Comparison of ENCODE assay signal across 8 cellular contexts in genomic region chr17:77374170-77374936, GRCh38.
A peak's percentile ranks its signal among the peaks of the same experiment; 100 is the strongest.
DNase-seq lines count a peak whose midpoint lies in the region; ATAC-seq, FAIRE-seq and TF ChIP-seq lines count a peak whose summit lies in the region.

No MANE protein-coding gene starts in this region.

- peak overlapping the region; percentile 99 for H3K4me3 Mint-ChIP-seq in nephron progenitor cell

- DNase-seq in GM12892 (ENCODE audit: insufficient read length), result peak; percentile 61
- DNase-seq in NOMO-1 treated with dmso at 0.1 percent for 144 hours (lab: John Stamatoyannopoulos, UW; ENCODE audit: unreplicated experiment), result peak; percentile 30
- peak; percentile 62 for DNase-seq in activated gamma-delta T cell treated with anti-CD3 and anti-CD28 coated beads, Interleukin-2, amount 50 U/mL, for 16 hours (ENCODE audit: low read depth)
- peak; percentile 85 for DNase-seq in fibroblast of the conjunctiva (ENCODE audit: low read depth)
- peak; percentile 83 for DNase-seq in nephron progenitor cell
- peak in 25 of 49 donors; percentile 15 to 91 (median 52) for DNase-seq in substantia nigra (lab: John Stamatoyannopoulos, UW)

- no peak for TF ChIP-seq POLR2A in GM12892 (IDR thresholded peaks at IDR 0.05; ENCODE audit: low read depth, low read length)

- H3K4me1 Mint-ChIP-seq in nephron progenitor cell, result peaks cover 84% of the 10 kb centered on the region

- TF ChIP-seq CTCF in nephron progenitor cell (IDR thresholded peaks at IDR 0.05), result no peak

- H3K9me3 Mint-ChIP-seq in nephron progenitor cell, result no peaks in the 10 kb centered on the region

- ATAC-seq in HG03432 (IDR thresholded peaks at IDR 0.05; ENCODE audit: unreplicated experiment) (no peak), GM21381 (IDR thresholded peaks at IDR 0.05; ENCODE audit: unreplicated experiment) (no peak)

- H3K27ac Mint-ChIP-seq in nephron progenitor cell, result peak overlapping the region; percentile 99

- H3K36me3 Mint-ChIP-seq in nephron progenitor cell (ENCODE audit: low read depth), result no peaks in the 10 kb centered on the region

- no peak for FAIRE-seq in GM12892 (lab: Jason Lieb, UNC)

- H3K27me3 Mint-ChIP-seq in nephron progenitor cell (ENCODE audit: low read depth, poor library complexity), result peaks cover 3% of the 10 kb centered on the region

- peak overlapping the region; percentile 69 for H3K27ac ChIP-seq in substantia nigra (ENCODE audit: low read depth, low read length, poor library complexity, severe bottlenecking)

Comparison
In these comparisons a context has a peak if more than half of its experiments do, and no peak if none do; other contexts are left out.
1. DNase-seq: peak in every context shown above with its lines; median percentile 85 in fibroblast of the conjunctiva; 83 in nephron progenitor cell; 62 in activated gamma-delta T cell treated with anti-CD3 and anti-CD28 coated beads, Interleukin-2, amount 50 U/mL, for 16 hours; 61 in GM12892; 52 in substantia nigra; 30 in NOMO-1 treated with dmso at 0.1 percent for 144 hours.